In the genomic region with DNA sequence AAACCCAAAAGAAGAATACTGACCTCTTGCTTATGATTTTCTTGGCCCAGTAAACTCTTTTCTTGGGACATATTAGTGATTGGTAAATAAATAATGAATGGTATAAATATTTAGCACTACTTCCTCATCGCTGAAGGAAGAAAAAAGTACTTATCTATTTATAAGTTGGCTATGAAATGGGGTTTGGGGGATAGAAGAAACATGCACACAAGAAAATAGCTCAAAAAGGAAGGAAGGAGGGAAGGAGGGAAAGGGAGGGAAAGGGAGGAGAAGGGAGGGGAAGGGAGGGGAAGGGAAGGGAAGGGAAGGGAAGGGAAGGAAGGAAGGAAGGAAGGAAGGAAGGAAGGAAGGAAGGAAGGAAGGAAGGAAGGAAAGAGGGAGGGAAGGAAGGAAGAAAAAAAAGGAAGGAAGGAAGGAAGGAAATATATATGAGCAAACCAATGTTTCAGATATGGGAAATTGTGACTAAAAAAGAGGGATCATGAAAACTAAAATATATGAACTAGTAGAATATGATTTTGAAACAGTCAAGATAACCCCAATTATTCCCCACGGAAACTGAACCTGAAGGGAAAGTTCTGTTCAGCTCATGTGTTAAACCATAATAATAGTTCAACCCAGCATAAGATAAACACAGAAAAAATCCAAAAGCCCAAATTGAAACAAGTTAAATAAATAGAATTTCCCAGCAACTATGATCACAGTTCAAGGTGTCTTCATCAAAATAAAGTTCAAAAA, we compare ENCODE assay signal across 29 cellular contexts.
"Had no signal": no experiment of that assay in that cellular context is flagged by ENCODE, and none has a peak within 500 bp of the region (broad histone marks: within the 10 kb centered on the region; RNA-seq: fewer than 3 reads in every experiment).

No MANE protein-coding gene starts in this region.

- H2AFZ ChIP-seq: neural progenitor cell, parathyroid adenoma had no signal

- ATAC-seq: left cardiac atrium; left lung; natural killer cell; sciatic nerve; stimulated activated naive B cell treated with anti-CD40 and anti-IgM and Interleukin-4, amounts not matched to agents 10 μg/mL and 1 μg/mL and 100 μg/mL, for 72 hours; stimulated activated naive CD8-positive, alpha-beta T cell treated with anti-CD3 and anti-CD28 coated beads, Interleukin-15, Interleukin-2, amounts not matched to agents 100 U/mL and 50 U/mL, for 24 hours had no signal

- H3K4me3 ChIP-seq: left lung, lung, neural progenitor cell, right atrium auricular region, skin epidermis, stomach, testis, thyroid gland, transverse colon, upper lobe of left lung, vagina had no signal

- H3K4me2 ChIP-seq: neural progenitor cell had no signal

- H3K9me3 ChIP-seq: left lung, neutrophil, right atrium auricular region, stomach, testis, thyroid gland, transverse colon, upper lobe of left lung, vagina had no signal

- H3K79me2 ChIP-seq: parathyroid adenoma had no signal

- H3K9ac ChIP-seq: neural progenitor cell, parathyroid adenoma had no signal

- H3K27ac ChIP-seq: left lung, neural progenitor cell, neutrophil, parathyroid adenoma, right atrium auricular region, skin epidermis, stomach, testis, thyroid gland, transverse colon, upper lobe of left lung, vagina had no signal

- DNase-seq: hippocampal formation; kidney glomerular epithelial cell; left cardiac atrium; left lung; mesendoderm; naive B cell; natural killer cell; nephron progenitor cell; occipital lobe; stimulated activated CD4-positive, alpha-beta T cell treated with anti-CD3 and anti-CD28 coated beads, Interleukin-12 subunit alpha, Interleukin-12 subunit beta, amount 100 ng/mL, for 4 hours; stimulated activated CD4-positive, alpha-beta T cell treated with anti-CD3 and anti-CD28 coated beads, Interleukin-15, amount 100 ng/mL, for 24 hours; stimulated activated CD4-positive, alpha-beta T cell treated with anti-CD3 and anti-CD28 coated beads, Interleukin-2, amount 100 ng/mL, for 24 hours; stimulated activated CD4-positive, alpha-beta T cell treated with anti-CD3 and anti-CD28 coated beads, Interleukin-4, amount 100 ng/mL, for 1 hour; stimulated activated naive B cell treated with anti-CD40 and anti-IgM and Interleukin-4, amounts not matched to agents 10 μg/mL and 1 μg/mL and 100 μg/mL, for 72 hours; stimulated activated naive CD8-positive, alpha-beta T cell treated with anti-CD3 and anti-CD28 coated beads, Interleukin-15, Interleukin-2, amounts not matched to agents 100 U/mL and 50 U/mL, for 24 hours; stomach; testis; thyroid gland; transverse colon; upper lobe of left lung had no signal

- FAIRE-seq: keratinocyte had no signal

- H3K36me3 ChIP-seq: left lung, neural progenitor cell, neutrophil, right atrium auricular region, stomach, thyroid gland, transverse colon, upper lobe of left lung, vagina had no signal

- H3K27me3 ChIP-seq: left lung, neural progenitor cell, neutrophil, right atrium auricular region, stomach, testis, thyroid gland, transverse colon, upper lobe of left lung, vagina had no signal

- H3K4me1 ChIP-seq: left lung, neural progenitor cell, parathyroid adenoma, right atrium auricular region, stomach, testis, thyroid gland, transverse colon, upper lobe of left lung, vagina had no signal
